ENCODE assay signal across 12 cellular contexts in the genomic region with DNA sequence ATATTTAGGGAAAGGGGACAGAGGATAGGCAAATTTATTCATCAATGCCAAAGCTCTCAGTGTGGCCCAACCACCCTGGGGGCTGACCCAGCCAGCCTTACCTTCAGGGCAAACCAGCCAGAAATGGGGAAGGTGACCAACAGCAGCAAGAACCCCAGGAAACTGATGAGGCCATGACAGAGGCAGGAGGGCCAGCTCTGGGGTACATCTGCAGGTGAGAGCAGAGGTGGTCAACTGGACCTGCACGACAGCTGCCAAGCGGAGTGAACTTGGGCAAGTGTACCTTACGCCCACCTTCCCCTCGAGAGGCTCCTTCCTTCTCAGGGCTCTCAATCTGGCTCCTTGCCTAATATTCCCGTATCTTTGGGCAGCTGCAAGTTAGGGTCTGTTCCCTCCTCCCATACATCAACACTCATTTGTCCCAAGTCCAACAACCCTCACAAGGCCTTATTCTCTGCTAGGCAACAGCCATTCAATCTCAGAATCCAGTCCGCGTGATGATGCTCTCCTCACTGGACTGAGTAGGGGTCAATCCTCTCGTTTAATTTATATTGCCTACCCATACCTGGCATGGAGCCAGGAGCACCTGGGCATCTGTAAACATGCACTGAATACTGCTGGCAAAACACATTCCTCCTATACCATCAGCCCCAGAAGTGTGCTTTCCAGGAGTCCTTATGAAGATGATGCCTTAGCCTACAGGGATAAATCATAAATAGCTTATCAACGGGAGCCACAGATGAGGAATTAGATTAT. TPM values are rescaled to one million over a fixed set of nuclear protein-coding genes. Genes with fewer than 3 reads are reported as not detected.
A peak's percentile ranks its signal among the peaks of the same experiment; 100 is the strongest.
DNase-seq lines count a peak whose midpoint lies in the region; ATAC-seq and TF ChIP-seq lines count a peak whose summit lies in the region.
"Had no signal": no experiment of that assay in that cellular context is flagged by ENCODE, and none has a peak within 500 bp of the region (broad histone marks: within the 10 kb centered on the region; RNA-seq: fewer than 3 reads in every experiment).

No MANE protein-coding gene starts in this region.

- intact Hi-C loops in activated CD8-positive, alpha-beta T cell treated with anti-CD3 and anti-CD28 coated beads for 36 hours (cut with micrococcal nuclease) = no loop called here
- intact Hi-C loops in activated T-helper 2 cell treated with anti-CD3 and anti-CD28 coated beads, Interferon-gamma antibody, Interleukin-2, Interleukin-4, amounts not matched to agents 10 μg/mL and 5 μg/mL and 100 μg/mL, durations not matched to agents 14 hours and 24 hours and 36 hours (cut with micrococcal nuclease) = loop anchor here (10.0 kb wide), 2 partner anchors 474 to 794 kb away; partner anchors contain the start of genes CSK and UBL7

- 71 to 81% methylated on average over 9 of the region's 9 CpGs for WGBS in lung, 2 donors
- WGBS in thymus = 94% methylated on average over 9 of the region's 9 CpGs

- DNase-seq in activated CD8-positive, alpha-beta T cell treated with anti-CD3 and anti-CD28 coated beads, Interleukin-2, amount 10 ng/mL, durations not matched to agents 7 days and 5 days = no peak
- no peak for DNase-seq in activated CD8-positive, alpha-beta T cell treated with anti-CD3 and anti-CD28 coated beads for 36 hours
- no peak for DNase-seq in activated T-helper 2 cell treated with anti-CD3 and anti-CD28 coated beads, Interferon-gamma antibody, Interleukin-2, Interleukin-4, amounts not matched to agents 10 μg/mL and 5 μg/mL and 100 μg/mL, durations not matched to agents 14 hours and 24 hours and 36 hours (ENCODE audit: low spot score)
- DNase-seq in lung (ENCODE audit: low spot score) (no peak), SKM-1 treated with dmso at 0.1 percent for 144 hours (lab: John Stamatoyannopoulos, UW; ENCODE audit: unreplicated experiment) (no peak), A172 (ENCODE audit: low spot score) (no peak), NCI-H1105 treated with DMSO at 0.1 percent for 48 hours (lab: John Stamatoyannopoulos, UW) (no peak)
- DNase-seq: effector memory CD4-positive, alpha-beta T cell; kidney glomerular epithelial cell; stimulated activated CD4-positive, alpha-beta T cell treated with anti-CD3 and anti-CD28 coated beads, Interleukin-4, amount 100 ng/mL, for 1 hour had no signal

- POLR2A ChIA-PET in activated CD8-positive, alpha-beta T cell treated with anti-CD3 and anti-CD28 coated beads, Interleukin-2, amount 10 ng/mL, durations not matched to agents 7 days and 5 days (lab: Charles Lee) = interaction anchor here (2.0 kb wide), 1 partner anchor 8 kb away, joined by 6 read pairs; no protein-coding TSS in a partner anchor
- POLR2A ChIA-PET in activated CD8-positive, alpha-beta T cell treated with anti-CD3 and anti-CD28 coated beads for 36 hours (lab: Charles Lee) = interaction anchor here (1.0 to 1.3 kb wide), 2 partner anchors 8 to 16 kb away, joined by 4 read pairs; no protein-coding TSS in a partner anchor

- no peak overlapping the region for H3K27ac Mint-ChIP-seq in activated CD8-positive, alpha-beta T cell treated with anti-CD3 and anti-CD28 coated beads, Interleukin-2, amount 10 ng/mL, durations not matched to agents 7 days and 5 days
- no peak overlapping the region for H3K27ac Mint-ChIP-seq in activated CD8-positive, alpha-beta T cell treated with anti-CD3 and anti-CD28 coated beads for 36 hours
- no peak overlapping the region for H3K27ac Mint-ChIP-seq in activated T-helper 2 cell treated with anti-CD3 and anti-CD28 coated beads, Interferon-gamma antibody, Interleukin-2, Interleukin-4, amounts not matched to agents 10 μg/mL and 5 μg/mL and 100 μg/mL, durations not matched to agents 14 hours and 24 hours and 36 hours

- no peak for TF ChIP-seq CTCF in activated CD8-positive, alpha-beta T cell treated with anti-CD3 and anti-CD28 coated beads for 36 hours (IDR thresholded peaks at IDR 0.05)
- no peak for TF ChIP-seq CTCF in lung (IDR thresholded peaks at IDR 0.05; ENCODE audit: control extremely low read depth, extremely low read depth)

- H3K4me3 ChIP-seq in lung (no peak overlapping the region), thymus (ENCODE audit: low read length) (no peak overlapping the region)

- H3K36me3 ChIP-seq in lung (ENCODE audit: control insufficient read depth in 2 of 2, insufficient read depth in 2 of 2, low read length in 2 of 2) (peaks cover 0 to 4% of the 10 kb centered on the region in 2 donors), thymus (ENCODE audit: control insufficient read depth, insufficient read depth) (peaks cover 34% of the 10 kb centered on the region)
- H3K36me3 ChIP-seq: BLaER1 treated with 17β-estradiol and CSF1 and Interleukin-3, amounts not matched to agents 10 nM and 100 nM had no signal

- ATAC-seq in activated CD8-positive, alpha-beta T cell treated with anti-CD3 and anti-CD28 coated beads, Interleukin-2, amount 10 ng/mL, durations not matched to agents 7 days and 5 days = no peak
- no peak for ATAC-seq in activated CD8-positive, alpha-beta T cell treated with anti-CD3 and anti-CD28 coated beads for 36 hours
- no peak for ATAC-seq in lung (ENCODE audit: insufficient read depth, low FRiP score)

- H3K27ac ChIP-seq in lung (ENCODE audit: low read depth in 1 of 2, low read length in 1 of 2) (peak overlapping the region; percentile 54 to 92), thymus (ENCODE audit: low read depth) (peak overlapping the region; percentile 8)

- peak overlapping the region; percentile 81 for H3K4me3 Mint-ChIP-seq in activated CD8-positive, alpha-beta T cell treated with anti-CD3 and anti-CD28 coated beads, Interleukin-2, amount 10 ng/mL, durations not matched to agents 7 days and 5 days
- no peak overlapping the region for H3K4me3 Mint-ChIP-seq in activated CD8-positive, alpha-beta T cell treated with anti-CD3 and anti-CD28 coated beads for 36 hours
- peak overlapping the region; percentile 81 for H3K4me3 Mint-ChIP-seq in activated T-helper 2 cell treated with anti-CD3 and anti-CD28 coated beads, Interferon-gamma antibody, Interleukin-2, Interleukin-4, amounts not matched to agents 10 μg/mL and 5 μg/mL and 100 μg/mL, durations not matched to agents 14 hours and 24 hours and 36 hours (ENCODE audit: low read depth)

- H3K27me3 ChIP-seq in lung (ENCODE audit: control insufficient read depth, insufficient read depth) (no peaks in the 10 kb centered on the region), thymus (ENCODE audit: control insufficient read depth, insufficient read depth) (no peaks in the 10 kb centered on the region)

- H3K4me1 Mint-ChIP-seq in activated CD8-positive, alpha-beta T cell treated with anti-CD3 and anti-CD28 coated beads, Interleukin-2, amount 10 ng/mL, durations not matched to agents 7 days and 5 days (ENCODE audit: low read depth) = peaks cover 49% of the 10 kb centered on the region
- peaks cover 26% of the 10 kb centered on the region for H3K4me1 Mint-ChIP-seq in activated CD8-positive, alpha-beta T cell treated with anti-CD3 and anti-CD28 coated beads for 36 hours (ENCODE audit: low read depth)
- H3K4me1 Mint-ChIP-seq in activated T-helper 2 cell treated with anti-CD3 and anti-CD28 coated beads, Interferon-gamma antibody, Interleukin-2, Interleukin-4, amounts not matched to agents 10 μg/mL and 5 μg/mL and 100 μg/mL, durations not matched to agents 14 hours and 24 hours and 36 hours (ENCODE audit: low read depth) = peaks cover 29% of the 10 kb centered on the region

- H3K4me1 ChIP-seq in lung (ENCODE audit: control insufficient read depth in 2 of 2, insufficient read depth in 2 of 2, low read length in 2 of 2) (peaks cover 16 to 44% of the 10 kb centered on the region in 2 donors), thymus (ENCODE audit: control insufficient read depth, insufficient read depth, low read length) (peaks cover 27% of the 10 kb centered on the region)

- H3K9me3 Mint-ChIP-seq in activated CD8-positive, alpha-beta T cell treated with anti-CD3 and anti-CD28 coated beads, Interleukin-2, amount 10 ng/mL, durations not matched to agents 7 days and 5 days (ENCODE audit: insufficient read depth) = no peaks in the 10 kb centered on the region
- H3K9me3 Mint-ChIP-seq in activated CD8-positive, alpha-beta T cell treated with anti-CD3 and anti-CD28 coated beads for 36 hours = no peaks in the 10 kb centered on the region
- no peaks in the 10 kb centered on the region for H3K9me3 Mint-ChIP-seq in activated T-helper 2 cell treated with anti-CD3 and anti-CD28 coated beads, Interferon-gamma antibody, Interleukin-2, Interleukin-4, amounts not matched to agents 10 μg/mL and 5 μg/mL and 100 μg/mL, durations not matched to agents 14 hours and 24 hours and 36 hours

- CTCF ChIA-PET in activated CD8-positive, alpha-beta T cell treated with anti-CD3 and anti-CD28 coated beads, Interleukin-2, amount 10 ng/mL, durations not matched to agents 7 days and 5 days (lab: Charles Lee) = interaction anchor here (1.9 to 7.5 kb wide), 4 partner anchors 9 to 25 kb away, joined by 4 to 87 read pairs (median 16); no protein-coding TSS in a partner anchor
- CTCF ChIA-PET in activated CD8-positive, alpha-beta T cell treated with anti-CD3 and anti-CD28 coated beads for 36 hours (lab: Charles Lee) = interaction anchor here (1.9 to 11.4 kb wide), 3 partner anchors 15 to 26 kb away, joined by 7 to 106 read pairs (median 30); no protein-coding TSS in a partner anchor

- peaks cover 14% of the 10 kb centered on the region for H3K36me3 Mint-ChIP-seq in activated CD8-positive, alpha-beta T cell treated with anti-CD3 and anti-CD28 coated beads, Interleukin-2, amount 10 ng/mL, durations not matched to agents 7 days and 5 days (ENCODE audit: low read depth)
- H3K36me3 Mint-ChIP-seq in activated CD8-positive, alpha-beta T cell treated with anti-CD3 and anti-CD28 coated beads for 36 hours (ENCODE audit: low read depth) = peaks cover 6% of the 10 kb centered on the region
- H3K36me3 Mint-ChIP-seq in activated T-helper 2 cell treated with anti-CD3 and anti-CD28 coated beads, Interferon-gamma antibody, Interleukin-2, Interleukin-4, amounts not matched to agents 10 μg/mL and 5 μg/mL and 100 μg/mL, durations not matched to agents 14 hours and 24 hours and 36 hours (ENCODE audit: low read depth) = peaks cover 5% of the 10 kb centered on the region

- H3K9me3 ChIP-seq in lung (ENCODE audit: control insufficient read depth in 2 of 2, insufficient read depth in 1 of 2, low read length in 1 of 2) (no peaks in the 10 kb centered on the region), thymus (ENCODE audit: control insufficient read depth) (no peaks in the 10 kb centered on the region)
- H3K9me3 ChIP-seq: BLaER1 treated with 17β-estradiol and CSF1 and Interleukin-3, amounts not matched to agents 10 nM and 100 nM had no signal

- H3K27me3 Mint-ChIP-seq in activated CD8-positive, alpha-beta T cell treated with anti-CD3 and anti-CD28 coated beads, Interleukin-2, amount 10 ng/mL, durations not matched to agents 7 days and 5 days (ENCODE audit: low read depth) = no peaks in the 10 kb centered on the region
- H3K27me3 Mint-ChIP-seq in activated CD8-positive, alpha-beta T cell treated with anti-CD3 and anti-CD28 coated beads for 36 hours = no peaks in the 10 kb centered on the region
- H3K27me3 Mint-ChIP-seq in activated T-helper 2 cell treated with anti-CD3 and anti-CD28 coated beads, Interferon-gamma antibody, Interleukin-2, Interleukin-4, amounts not matched to agents 10 μg/mL and 5 μg/mL and 100 μg/mL, durations not matched to agents 14 hours and 24 hours and 36 hours (ENCODE audit: low read depth) = no peaks in the 10 kb centered on the region

RNA-seq across cellular contexts. Expression of gene STOML1, which starts 1.7 kb away (rescaled TPM):
- total RNA-seq in activated CD8-positive, alpha-beta T cell treated with anti-CD3 and anti-CD28 coated beads, Interleukin-2, amount 10 ng/mL, durations not matched to agents 7 days and 5 days = 10 to 100 TPM; 10.8 to 10.9 TPM
- 1 to 10 TPM; 5.2 to 6.5 TPM for total RNA-seq in activated CD8-positive, alpha-beta T cell treated with anti-CD3 and anti-CD28 coated beads for 36 hours
- 8.6 and 9.2 TPM in 2 replicates for total RNA-seq in activated T-helper 2 cell treated with anti-CD3 and anti-CD28 coated beads, Interferon-gamma antibody, Interleukin-2, Interleukin-4, amounts not matched to agents 10 μg/mL and 5 μg/mL and 100 μg/mL, durations not matched to agents 14 hours and 24 hours and 36 hours
- 10 to 100 TPM; 10.3 to 30.5 TPM for total RNA-seq in lung
- 10 to 100 TPM; 23.4 to 35.4 TPM for polyA plus RNA-seq in lung
- polyA plus RNA-seq in thymus = 19.1 TPM
- 14.6 and 26.8 TPM in 2 replicates for total RNA-seq in A172 (2014; rRNA removed; shearing (Covaris generic))

RNA-seq across cellular contexts. Expression of gene PML, which starts 4.1 kb away (rescaled TPM):
- 100 to 1,000 TPM; 108 to 115 TPM for total RNA-seq in activated CD8-positive, alpha-beta T cell treated with anti-CD3 and anti-CD28 coated beads, Interleukin-2, amount 10 ng/mL, durations not matched to agents 7 days and 5 days
- 10 to 100 TPM; 48.8 to 49.6 TPM for total RNA-seq in activated CD8-positive, alpha-beta T cell treated with anti-CD3 and anti-CD28 coated beads for 36 hours
- 64.5 and 70.2 TPM in 2 replicates for total RNA-seq in activated T-helper 2 cell treated with anti-CD3 and anti-CD28 coated beads, Interferon-gamma antibody, Interleukin-2, Interleukin-4, amounts not matched to agents 10 μg/mL and 5 μg/mL and 100 μg/mL, durations not matched to agents 14 hours and 24 hours and 36 hours
- total RNA-seq in lung = 10 to 100 TPM; 77.5 to 80.5 TPM
- 10 to 100 TPM; 33.9 to 44.2 TPM for polyA plus RNA-seq in lung
- 35.7 TPM for polyA plus RNA-seq in thymus
- 59.9 and 61.1 TPM in 2 replicates for total RNA-seq in A172 (2014; rRNA removed; shearing (Covaris generic))
